In the genomic region with DNA sequence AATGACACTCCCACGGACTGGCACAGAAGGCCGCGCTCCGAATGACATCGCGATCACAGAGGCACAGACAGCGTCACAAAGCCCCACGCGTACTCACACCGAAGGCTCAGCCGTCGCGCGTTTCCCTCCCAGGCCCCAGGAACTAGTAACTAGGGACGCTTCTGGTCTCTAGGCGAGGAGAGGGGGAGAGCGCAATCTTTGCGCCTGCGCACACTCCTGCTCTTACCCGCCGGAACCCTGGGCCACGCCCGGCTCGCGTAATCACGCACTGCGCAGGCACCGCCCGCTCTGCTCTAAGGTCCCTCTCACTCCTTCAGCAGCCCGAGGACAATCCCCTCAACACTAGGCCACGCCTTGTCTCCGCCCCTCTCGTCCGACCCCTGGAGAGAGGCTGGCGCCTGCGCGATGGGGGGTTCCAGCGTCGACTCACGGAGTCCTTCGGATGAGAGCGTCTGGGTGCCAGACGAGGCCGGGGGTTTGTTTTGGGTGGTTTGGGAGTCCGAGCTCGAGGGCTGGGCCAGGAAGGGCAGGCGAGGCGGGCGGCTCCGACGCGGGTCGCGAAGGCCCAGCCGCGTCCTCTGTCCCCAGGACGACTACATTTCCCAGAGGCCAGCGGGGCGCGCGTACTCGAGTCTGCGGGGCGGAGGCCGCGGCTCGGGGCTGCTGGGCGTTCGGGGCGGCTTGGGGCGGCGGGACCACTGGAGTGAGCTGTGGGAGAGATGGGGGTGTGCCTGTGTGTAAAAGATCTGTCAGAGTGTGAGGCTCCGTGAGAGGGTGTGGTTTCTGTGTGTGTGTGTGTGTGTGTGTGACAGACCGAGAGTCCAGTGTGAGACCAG, we compare ENCODE assay signal across 8 cellular contexts. TPM values are rescaled to one million over a fixed set of nuclear protein-coding genes. Genes with fewer than 3 reads are reported as not detected.
DNase-seq lines count a peak whose midpoint lies in the region; ATAC-seq, FAIRE-seq and TF ChIP-seq lines count a peak whose summit lies in the region.

A gene (plus strand): TSS at position 410 of the 836 bp plus-strand sequence. CDS start 3,717 bp downstream, outside the sequence.

- no peak within 1 kb of the TSS for H3K23ac ChIP-seq in mesendoderm (ENCODE audit: low read length)

- H3K4me1 ChIP-seq in endothelial cell of umbilical vein (ENCODE audit: control insufficient read depth, extremely low read depth, insufficient read depth, low read length) (peaks cover 3% of the 10 kb centered on the region), mesendoderm (ENCODE audit: control insufficient read depth, low read depth, low read length) (peaks cover 2% of the 10 kb centered on the region)

- H4K8ac ChIP-seq in mesendoderm (ENCODE audit: low read depth, low read length): no peak within 1 kb of the TSS

- no TSS peak for BruUV-seq in endothelial cell of umbilical vein (replicated peaks; lab: Mats Ljungman, UMichigan)

- no CpG with 5 or more reads among the region's 74 CpGs for WGBS in mesendoderm (ENCODE audit: extremely low coverage, insufficient coverage, low lambda C conversion rate)

- POLR2A ChIA-PET in endothelial cell of umbilical vein (lab: Charles Lee): no interaction called here

- H3K18ac ChIP-seq in mesendoderm (ENCODE audit: low read length): no peak within 1 kb of the TSS

- peak within 1 kb of the TSS; percentile 44 to 78 (median 61) for H3K4me3 ChIP-seq in endothelial cell of umbilical vein (replicated peaks in 1 of 3; ENCODE audit: insufficient read depth in 1 of 3, low read depth in 1 of 3, low read length in 3 of 3)
- H3K4me3 ChIP-seq in mesendoderm (ENCODE audit: low read length): peak within 1 kb of the TSS; percentile 79

- no peak within 1 kb of the TSS for H3K4ac ChIP-seq in mesendoderm (ENCODE audit: low read depth, low read length)

- peak; percentile 97 for FAIRE-seq in endothelial cell of umbilical vein (lab: Jason Lieb, UNC)

- H2BK120ac ChIP-seq in mesendoderm (ENCODE audit: low read depth, low read length): no peak within 1 kb of the TSS

- no peaks in the 10 kb centered on the region for H3K9me3 ChIP-seq in endothelial cell of umbilical vein (replicated peaks; ENCODE audit: control insufficient read depth, insufficient read depth, low read length)

- no peak within 1 kb of the TSS for H2AK5ac ChIP-seq in mesendoderm (ENCODE audit: low read length)

- no peaks in the 10 kb centered on the region for H3K79me2 ChIP-seq in endothelial cell of umbilical vein (ENCODE audit: control insufficient read depth, insufficient read depth, low read length)
- H3K79me2 ChIP-seq in mesendoderm (ENCODE audit: control insufficient read depth, insufficient read depth, low read length): no peaks in the 10 kb centered on the region

- TF ChIP-seq CTCF in endothelial cell of umbilical vein (IDR thresholded peaks at IDR 0.05; ENCODE audit: extremely low read depth in 1 of 2, insufficient read depth in 1 of 2, low read depth in 1 of 2, low read length in 2 of 2): no peak

- peak within 1 kb of the TSS; percentile 98 for H2AFZ ChIP-seq in endothelial cell of umbilical vein (ENCODE audit: low read depth, low read length)

- peak within 1 kb of the TSS; percentile 70 for H3K27ac ChIP-seq in endothelial cell of umbilical vein (ENCODE audit: insufficient read depth, low read depth, low read length)
- H3K27ac ChIP-seq in mesendoderm (ENCODE audit: low read depth, low read length): peak within 1 kb of the TSS; percentile 90

- H3K9me1 ChIP-seq in endothelial cell of umbilical vein (replicated peaks; ENCODE audit: control insufficient read depth, extremely low read depth, insufficient read depth, low read length): no peaks in the 10 kb centered on the region

- peak within 1 kb of the TSS; percentile 86 for H3K4me2 ChIP-seq in endothelial cell of umbilical vein (ENCODE audit: insufficient read depth, low read length)
- peak within 1 kb of the TSS; percentile 100 for H3K4me2 ChIP-seq in mesendoderm (ENCODE audit: low read length)

- peak; percentile 66 for ATAC-seq in GM18873 (IDR thresholded peaks at IDR 0.05; ENCODE audit: low FRiP score, unreplicated experiment)

- dilution Hi-C loops in endothelial cell of umbilical vein (cut with MboI; ENCODE audit: extremely low pct_ligation_motif_present, low sequenced_read_pairs): no loop called here

- CTCF ChIA-PET in endothelial cell of umbilical vein (lab: Charles Lee): no interaction called here

- no peaks in the 10 kb centered on the region for H3K36me3 ChIP-seq in endothelial cell of umbilical vein (ENCODE audit: control insufficient read depth in 2 of 2, extremely low read depth in 1 of 2, insufficient read depth in 2 of 2, low read length in 2 of 2)
- no peaks in the 10 kb centered on the region for H3K36me3 ChIP-seq in mesendoderm (ENCODE audit: control insufficient read depth, insufficient read depth, low read length)

- H3K79me1 ChIP-seq in mesendoderm (ENCODE audit: low read length): no peaks in the 10 kb centered on the region

- no peak within 1 kb of the TSS for H2BK5ac ChIP-seq in mesendoderm (ENCODE audit: low read length)

- no peak within 1 kb of the TSS for H4K5ac ChIP-seq in mesendoderm (ENCODE audit: low read length)

- intact Hi-C loops in endothelial cell of umbilical vein (cut with micrococcal nuclease): loop anchor here (1.0 kb wide), 4 partner anchors 29 to 103 kb away; a partner anchor contains a TSS

- peak within 1 kb of the TSS; percentile 80 for H3K9ac ChIP-seq in endothelial cell of umbilical vein (replicated peaks; ENCODE audit: extremely low read depth, insufficient read depth, low read length)
- peak within 1 kb of the TSS; percentile 89 for H3K9ac ChIP-seq in mesendoderm (ENCODE audit: low read length)

- peak; percentile 96 for DNase-seq in NCI-H510A treated with DMSO at 0.1 percent for 48 hours (lab: John Stamatoyannopoulos, UW)
- DNase-seq in activated CD8-positive, alpha-beta memory T cell treated with anti-CD3 and anti-CD28 coated beads, Interleukin-2, amount 50 U/mL, for 24 hours (ENCODE audit: extremely low read depth): peak; percentile 58
- peak; percentile 99 for DNase-seq in endothelial cell of umbilical vein (ENCODE audit: low read depth, low spot score)
- DNase-seq in mesendoderm: peak; percentile 99
- DNase-seq in stimulated activated CD8-positive, alpha-beta memory T cell treated with anti-CD3 and anti-CD28 coated beads, Interleukin-12 subunit alpha, Interleukin-12 subunit beta, amount 100 ng/mL, for 4 hours (ENCODE audit: low read depth): peak; percentile 75
- no peak for DNase-seq in NOMO-1 treated with DMSO at 0.1 percent for 48 hours (lab: John Stamatoyannopoulos, UW; ENCODE audit: unreplicated experiment)
- DNase-seq in NCI-H1694 treated with DMSO at 0.1 percent for 48 hours (lab: John Stamatoyannopoulos, UW): no peak

- no peaks in the 10 kb centered on the region for H4K20me1 ChIP-seq in endothelial cell of umbilical vein (replicated peaks; ENCODE audit: control insufficient read depth, extremely low read depth, insufficient read depth, low read length)

- peak within 1 kb of the TSS; percentile 97 for H3K56ac ChIP-seq in mesendoderm (ENCODE audit: low read length)

- no peak for TF ChIP-seq POLR2A in endothelial cell of umbilical vein (IDR thresholded peaks at IDR 0.05; ENCODE audit: low read depth, low read length)

- no peak within 1 kb of the TSS for H2BK15ac ChIP-seq in mesendoderm (replicated peaks; ENCODE audit: low read depth)

- no peaks in the 10 kb centered on the region for H3K27me3 ChIP-seq in endothelial cell of umbilical vein (ENCODE audit: control insufficient read depth in 2 of 2, insufficient read depth in 2 of 2, low read length in 2 of 2)
- no peaks in the 10 kb centered on the region for H3K27me3 ChIP-seq in mesendoderm (ENCODE audit: insufficient read depth, low read length, poor library complexity)

TF ChIP-seq in endothelial cell of umbilical vein, 7 proteins besides CTCF, POLR2A, EP300 and RAD21:
- no peak for TF ChIP-seq EZH2 (IDR thresholded peaks at IDR 0.05; ENCODE audit: borderline replicate concordance, low read depth, low read length, severe bottlenecking)
- TF ChIP-seq, protein P1, sequence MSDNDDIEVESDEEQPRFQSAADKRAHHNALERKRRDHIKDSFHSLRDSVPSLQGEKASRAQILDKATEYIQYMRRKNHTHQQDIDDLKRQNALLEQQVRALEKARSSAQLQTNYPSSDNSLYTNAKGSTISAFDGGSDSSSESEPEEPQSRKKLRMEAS (IDR thresholded peaks at IDR 0.05; ENCODE audit: insufficient read depth, insufficient read length): peak; percentile 35

RNA-seq across cellular contexts. Expression of the gene that starts here (rescaled TPM):
- total RNA-seq in endothelial cell of umbilical vein: 2.0 and 3.1 TPM in 2 replicates
- polyA plus RNA-seq in endothelial cell of umbilical vein: 0.70 and 0.92 TPM in 2 replicates
- 0.71 and 1.1 TPM in 2 replicates for polyA plus RNA-seq in endothelial cell of umbilical vein (2011; cell fraction: cytosol; rRNA removed)
- polyA plus RNA-seq in endothelial cell of umbilical vein (2011; cell fraction: nucleus; rRNA removed): 5.8 and 6.2 TPM in 2 replicates
- polyA plus RNA-seq in endothelial cell of umbilical vein (2012): 0.79 and 1.8 TPM in 2 replicates
- 2.4 and 2.7 TPM in 2 replicates for polyA minus RNA-seq in endothelial cell of umbilical vein
- polyA minus RNA-seq in endothelial cell of umbilical vein (2011; cell fraction: cytosol; rRNA and poly(A)+ RNA removed): not detected
- polyA minus RNA-seq in endothelial cell of umbilical vein (2011; cell fraction: nucleus; rRNA and poly(A)+ RNA removed): 2.1 and 2.5 TPM in 2 replicates
- 0.63 TPM for polyA plus RNA-seq in mesendoderm (2013, experiment 1 of 2)
- polyA plus RNA-seq in mesendoderm (2013, experiment 2 of 2): 0.81 TPM

Comparison
In these comparisons a context has a peak if more than half of its experiments do, and no peak if none do; other contexts are left out.
1. DNase-seq: peak in NCI-H510A treated with DMSO at 0.1 percent for 48 hours (single experiment), activated CD8-positive, alpha-beta memory T cell treated with anti-CD3 and anti-CD28 coated beads, Interleukin-2, amount 50 U/mL, for 24 hours (single experiment), endothelial cell of umbilical vein (single experiment), mesendoderm (single experiment) and stimulated activated CD8-positive, alpha-beta memory T cell treated with anti-CD3 and anti-CD28 coated beads, Interleukin-12 subunit alpha, Interleukin-12 subunit beta, amount 100 ng/mL, for 4 hours (single experiment); none in NOMO-1 treated with DMSO at 0.1 percent for 48 hours (single experiment) and NCI-H1694 treated with DMSO at 0.1 percent for 48 hours (single experiment).